Comparison of ENCODE assay signal across 37 cellular contexts in the genomic region with DNA sequence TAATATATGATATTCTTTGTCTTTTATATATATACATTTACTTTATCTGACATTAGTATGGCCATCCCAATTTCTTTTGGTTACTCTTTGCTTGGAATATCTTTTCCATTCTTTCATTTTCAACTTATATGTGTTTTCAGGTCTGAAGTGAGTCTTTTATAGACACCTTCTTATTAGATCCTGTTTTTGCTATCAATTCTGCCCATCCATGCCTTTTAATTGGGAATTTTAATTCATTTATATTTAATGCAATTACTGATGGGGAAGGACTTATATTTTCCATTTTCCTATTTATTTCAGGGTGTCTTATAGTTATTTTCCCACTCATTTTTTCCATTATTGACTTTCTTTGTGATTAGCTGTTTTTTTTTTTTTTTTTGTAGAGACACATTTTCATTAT.
"Had no signal": no experiment of that assay in that cellular context is flagged by ENCODE, and none has a peak within 500 bp of the region (broad histone marks: within the 10 kb centered on the region; RNA-seq: fewer than 3 reads in every experiment).

No MANE protein-coding gene starts in this region.

- H3K9me3 ChIP-seq: body of pancreas had no signal

- H3K36me3 Mint-ChIP-seq: activated naive CD4-positive, alpha-beta T cell treated with anti-CD3 and anti-CD28 coated beads, Interleukin-2, amount 10 ng/mL, durations not matched to agents 7 days and 5 days; activated naive CD4-positive, alpha-beta T cell treated with anti-CD3 and anti-CD28 coated beads, Interleukin-2, amount 50 U/mL, for 24 hours had no signal

- H3K36me3 ChIP-seq: adrenal gland, brain microvascular endothelial cell, breast epithelium had no signal

- H3K27me3 Mint-ChIP-seq: activated CD8-positive, alpha-beta memory T cell treated with anti-CD3 and anti-CD28 coated beads, Interleukin-2, amount 10 ng/mL, durations not matched to agents 7 days and 5 days; activated naive CD8-positive, alpha-beta T cell; activated naive CD8-positive, alpha-beta T cell treated with anti-CD3 and anti-CD28 coated beads, Interleukin-2, amount 50 U/mL, for 24 hours had no signal

- H3K4me1 ChIP-seq: adrenal gland, body of pancreas, breast epithelium had no signal

- H3K27me3 ChIP-seq: adrenal gland, body of pancreas, brain microvascular endothelial cell, breast epithelium had no signal

- DNase-seq: activated CD4-positive, alpha-beta memory T cell treated with anti-CD3 and anti-CD28 coated beads, Interleukin-2, amount 10 ng/mL, durations not matched to agents 7 days and 5 days; activated CD4-positive, alpha-beta T cell treated with anti-CD3 and anti-CD28 coated beads for 1 hour; activated CD4-positive, alpha-beta T cell treated with anti-CD3 and anti-CD28 coated beads for 36 hours; activated CD4-positive, alpha-beta T cell treated with anti-CD3 and anti-CD28 coated beads for 48 hours; activated CD4-positive, alpha-beta T cell treated with anti-CD3 and anti-CD28 coated beads, Interleukin-2, amount 10 ng/mL, durations not matched to agents 7 days and 5 days; activated CD4-positive, alpha-beta T cell treated with anti-CD3 and anti-CD28 coated beads, Interleukin-2, amount 50 U/mL, for 48 hours; activated CD4-positive, CD25-positive, alpha-beta regulatory T cell; activated CD8-positive, alpha-beta memory T cell treated with anti-CD3 and anti-CD28 coated beads for 24 hours; activated CD8-positive, alpha-beta memory T cell treated with anti-CD3 and anti-CD28 coated beads, Interleukin-2, amount 10 ng/mL, durations not matched to agents 7 days and 5 days; activated CD8-positive, alpha-beta memory T cell treated with anti-CD3 and anti-CD28 coated beads, Interleukin-2, amount 50 U/mL, for 48 hours; activated CD8-positive, alpha-beta T cell treated with anti-CD3 and anti-CD28 coated beads, Interleukin-2, amount 10 ng/mL, durations not matched to agents 7 days and 5 days; activated effector memory CD4-positive, alpha-beta T cell treated with Interleukin-2 at 50 U/mL for 16 hours; activated gamma-delta T cell; activated naive CD4-positive, alpha-beta T cell treated with anti-CD3 and anti-CD28 coated beads, Interleukin-2, amount 10 ng/mL, durations not matched to agents 7 days and 5 days; activated naive CD4-positive, alpha-beta T cell treated with Interleukin-2 at 50 U/mL for 16 hours; activated naive CD8-positive, alpha-beta T cell treated with anti-CD3 and anti-CD28 coated beads, Interleukin-2, amount 10 ng/mL, durations not matched to agents 7 days and 5 days; activated naive CD8-positive, alpha-beta T cell treated with anti-CD3 and anti-CD28 coated beads, Interleukin-2, amount 50 U/mL, for 24 hours; activated T-cell treated with anti-CD3 and anti-CD28 coated beads, Interleukin-2, amount 50 U/mL, for 24 hours; activated T-cell treated with anti-CD3 and anti-CD28 coated beads, Interleukin-2, amount 50 U/mL, for 48 hours; adrenal gland; amniotic stem cell; aorta; body of pancreas; brain microvascular endothelial cell; central memory CD4-positive, alpha-beta T cell; cerebellar nuclear complex; T-helper 1 cell; T-helper 2 cell; T-helper 9 cell had no signal

- H3K4me3 ChIP-seq: adrenal gland, body of pancreas, breast epithelium had no signal

- H3K4me3 Mint-ChIP-seq: activated CD4-positive, alpha-beta memory T cell treated with anti-CD3 and anti-CD28 coated beads, Interleukin-2, amount 10 ng/mL, durations not matched to agents 7 days and 5 days; activated CD4-positive, alpha-beta T cell treated with anti-CD3 and anti-CD28 coated beads for 36 hours; activated CD4-positive, alpha-beta T cell treated with anti-CD3 and anti-CD28 coated beads, Interleukin-2, amount 10 ng/mL, durations not matched to agents 7 days and 5 days; activated CD8-positive, alpha-beta memory T cell treated with anti-CD3 and anti-CD28 coated beads, Interleukin-2, amount 10 ng/mL, durations not matched to agents 7 days and 5 days; activated CD8-positive, alpha-beta T cell treated with anti-CD3 and anti-CD28 coated beads, Interleukin-2, amount 10 ng/mL, durations not matched to agents 7 days and 5 days; activated naive CD4-positive, alpha-beta T cell treated with anti-CD3 and anti-CD28 coated beads, Interleukin-2, amount 10 ng/mL, durations not matched to agents 7 days and 5 days; activated naive CD4-positive, alpha-beta T cell treated with anti-CD3 and anti-CD28 coated beads, Interleukin-2, amount 50 U/mL, for 24 hours; activated naive CD8-positive, alpha-beta T cell; activated naive CD8-positive, alpha-beta T cell treated with anti-CD3 and anti-CD28 coated beads, Interleukin-2, amount 10 ng/mL, durations not matched to agents 7 days and 5 days; activated naive CD8-positive, alpha-beta T cell treated with anti-CD3 and anti-CD28 coated beads, Interleukin-2, amount 50 U/mL, for 24 hours; activated T-cell treated with anti-CD3 and anti-CD28 coated beads, Interleukin-2, amount 50 U/mL, for 24 hours; T-helper 1 cell treated with Interleukin-12 subunit alpha and Interleukin-12 subunit beta and Interleukin-4 antibody, amounts not matched to agents 30 μg/mL and 1 μg/mL, for 36 hours; T-helper 2 cell treated with Interferon-gamma antibody and Interleukin-4, amounts not matched to agents 5 μg/mL and 100 μg/mL, for 36 hours had no signal

- H3K27ac ChIP-seq: adrenal gland, body of pancreas, brain microvascular endothelial cell, breast epithelium, VCaP had no signal

- H3K27ac Mint-ChIP-seq: activated CD4-positive, alpha-beta memory T cell treated with anti-CD3 and anti-CD28 coated beads, Interleukin-2, amount 10 ng/mL, durations not matched to agents 7 days and 5 days; activated CD4-positive, alpha-beta T cell treated with anti-CD3 and anti-CD28 coated beads for 36 hours; activated CD4-positive, alpha-beta T cell treated with anti-CD3 and anti-CD28 coated beads, Interleukin-2, amount 10 ng/mL, durations not matched to agents 7 days and 5 days; activated CD8-positive, alpha-beta memory T cell treated with anti-CD3 and anti-CD28 coated beads, Interleukin-2, amount 10 ng/mL, durations not matched to agents 7 days and 5 days; activated CD8-positive, alpha-beta T cell treated with anti-CD3 and anti-CD28 coated beads, Interleukin-2, amount 10 ng/mL, durations not matched to agents 7 days and 5 days; activated naive CD4-positive, alpha-beta T cell treated with anti-CD3 and anti-CD28 coated beads, Interleukin-2, amount 10 ng/mL, durations not matched to agents 7 days and 5 days; activated naive CD8-positive, alpha-beta T cell; activated naive CD8-positive, alpha-beta T cell treated with anti-CD3 and anti-CD28 coated beads, Interleukin-2, amount 10 ng/mL, durations not matched to agents 7 days and 5 days; activated naive CD8-positive, alpha-beta T cell treated with anti-CD3 and anti-CD28 coated beads, Interleukin-2, amount 50 U/mL, for 24 hours; activated T-cell treated with anti-CD3 and anti-CD28 coated beads, Interleukin-2, amount 50 U/mL, for 24 hours; activated T-helper 2 cell treated with anti-CD3 and anti-CD28 coated beads, Interferon-gamma antibody, Interleukin-2, Interleukin-4, amounts not matched to agents 10 μg/mL and 5 μg/mL and 100 μg/mL, durations not matched to agents 14 hours and 24 hours and 36 hours; T-helper 1 cell treated with Interleukin-12 subunit alpha and Interleukin-12 subunit beta and Interleukin-4 antibody, amounts not matched to agents 30 μg/mL and 1 μg/mL, for 36 hours; T-helper 2 cell treated with Interferon-gamma antibody and Interleukin-4, amounts not matched to agents 5 μg/mL and 100 μg/mL, for 36 hours had no signal

- H3K4me1 Mint-ChIP-seq: activated CD4-positive, alpha-beta memory T cell treated with anti-CD3 and anti-CD28 coated beads, Interleukin-2, amount 10 ng/mL, durations not matched to agents 7 days and 5 days; activated CD4-positive, alpha-beta T cell treated with anti-CD3 and anti-CD28 coated beads for 36 hours; activated CD4-positive, alpha-beta T cell treated with anti-CD3 and anti-CD28 coated beads, Interleukin-2, amount 10 ng/mL, durations not matched to agents 7 days and 5 days; activated naive CD4-positive, alpha-beta T cell treated with anti-CD3 and anti-CD28 coated beads, Interleukin-2, amount 10 ng/mL, durations not matched to agents 7 days and 5 days; activated naive CD4-positive, alpha-beta T cell treated with anti-CD3 and anti-CD28 coated beads, Interleukin-2, amount 50 U/mL, for 24 hours; activated naive CD8-positive, alpha-beta T cell treated with anti-CD3 and anti-CD28 coated beads, Interleukin-2, amount 10 ng/mL, durations not matched to agents 7 days and 5 days had no signal

- ATAC-seq: activated CD4-positive, alpha-beta T cell treated with anti-CD3 and anti-CD28 coated beads for 36 hours; activated CD4-positive, CD25-positive, alpha-beta regulatory T cell treated with anti-CD3 and anti-CD28 coated beads, Interleukin-2, amount 50 U/mL, for 24 hours; activated CD8-positive, alpha-beta memory T cell treated with anti-CD3 and anti-CD28 coated beads, Interleukin-2, amount 10 ng/mL, durations not matched to agents 7 days and 5 days; activated CD8-positive, alpha-beta T cell treated with anti-CD3 and anti-CD28 coated beads, Interleukin-2, amount 10 ng/mL, durations not matched to agents 7 days and 5 days; activated naive CD8-positive, alpha-beta T cell treated with anti-CD3 and anti-CD28 coated beads, Interleukin-2, amount 50 U/mL, for 24 hours; body of pancreas had no signal
